17 cellular contexts compared by ENCODE assay signal in genomic region chr3:94961423-94962100, GRCh38.
DNase-seq lines count a peak whose midpoint lies in the region; ATAC-seq lines count a peak whose summit lies in the region.
"Had no signal": no experiment of that assay in that cellular context is flagged by ENCODE, and none has a peak within 500 bp of the region (broad histone marks: within the 10 kb centered on the region; RNA-seq: fewer than 3 reads in every experiment).

No MANE protein-coding gene starts in this region.

- no peak for ATAC-seq in HG02678 (IDR thresholded peaks at IDR 0.05; ENCODE audit: unreplicated experiment)
- ATAC-seq: GM23338, HCT116 had no signal

- peak; percentile 83 for DNase-seq in DMS53 (lab: John Stamatoyannopoulos, UW)
- peak; percentile 37 for DNase-seq in NCI-H1417 treated with DMSO at 0.1 percent for 48 hours (lab: John Stamatoyannopoulos, UW)
- DNase-seq in NCI-H748 treated with DMSO at 0.1 percent for 48 hours (lab: John Stamatoyannopoulos, UW): peak; percentile 64
- DNase-seq in C1 segment of cervical spinal cord (lab: John Stamatoyannopoulos, UW): no peak
- no peak for DNase-seq in hippocampal formation (lab: John Stamatoyannopoulos, UW)
- DNase-seq: GDM1, KG1, MV-4-11, NCI-H2029 treated with DMSO at 0.1 percent for 48 hours, PC-9, SJCRH30 had no signal

- H3K4me3 ChIP-seq in urinary bladder (ENCODE audit: low read depth, low read length): no peak overlapping the region
- H3K4me3 ChIP-seq: GM23338, PC-9, SJCRH30 had no signal

- peak overlapping the region; percentile 10 for H3K27ac ChIP-seq in urinary bladder (ENCODE audit: low read depth)
- H3K27ac ChIP-seq: C4-2B, PC-9, RWPE1, SJCRH30 had no signal

- WGBS in urinary bladder: 76% methylated on average over 6 of the region's 6 CpGs

- no peaks in the 10 kb centered on the region for H3K4me1 ChIP-seq in urinary bladder (ENCODE audit: insufficient read depth)
- H3K4me1 ChIP-seq: SJCRH30 had no signal

- no peaks in the 10 kb centered on the region for H3K36me3 ChIP-seq in urinary bladder (ENCODE audit: insufficient read depth)
- H3K36me3 ChIP-seq: SJCRH30 had no signal

Comparison
In these comparisons a context has a peak if more than half of its experiments do, and no peak if none do; other contexts are left out.
1. DNase-seq: peak in DMS53 (single experiment), NCI-H1417 treated with DMSO at 0.1 percent for 48 hours (single experiment) and NCI-H748 treated with DMSO at 0.1 percent for 48 hours (single experiment); none in C1 segment of cervical spinal cord (0 of 14) and hippocampal formation (0 of 2).